ENCODE assay signal across 14 cellular contexts in the genomic region with DNA sequence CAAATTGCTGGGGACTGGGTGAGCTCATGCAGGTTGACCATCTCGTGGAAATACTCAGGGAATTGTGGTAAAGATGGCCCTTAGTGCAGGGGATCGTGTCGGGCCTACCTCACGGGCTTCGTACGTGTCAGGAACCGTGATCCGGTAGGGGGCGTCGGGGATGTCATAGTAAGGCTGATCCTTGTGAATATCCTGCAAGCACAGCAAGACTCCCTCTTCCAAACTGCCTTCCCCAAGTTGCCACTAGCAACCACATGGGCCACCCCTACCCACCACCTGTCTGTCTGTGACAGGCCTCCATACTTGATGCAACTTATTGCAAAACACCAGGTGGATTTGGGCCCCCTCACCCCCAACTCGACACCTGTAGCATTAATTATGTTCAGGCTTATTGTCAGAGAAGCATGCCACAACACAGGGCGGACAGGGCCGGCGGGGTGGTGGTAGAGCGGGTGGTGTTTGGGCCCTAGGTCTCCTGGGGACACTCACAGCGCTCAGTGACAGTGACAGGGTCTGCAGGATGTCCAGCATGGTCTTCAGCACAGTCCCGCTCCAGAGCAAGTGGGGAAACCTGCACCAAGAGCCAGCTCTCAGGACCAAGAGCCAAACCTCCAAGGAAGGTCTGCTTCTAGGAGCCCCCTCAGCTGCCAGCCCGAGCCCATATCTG. TPM values are rescaled to one million over a fixed set of nuclear protein-coding genes. Genes with fewer than 3 reads are reported as not detected.
A peak's percentile ranks its signal among the peaks of the same experiment; 100 is the strongest.
DNase-seq lines count a peak whose midpoint lies in the region; ATAC-seq and TF ChIP-seq lines count a peak whose summit lies in the region.
"Had no signal": no experiment of that assay in that cellular context is flagged by ENCODE, and none has a peak within 500 bp of the region (broad histone marks: within the 10 kb centered on the region; RNA-seq: fewer than 3 reads in every experiment).

No MANE protein-coding gene starts in this region.

- no peaks in the 10 kb centered on the region for H3K4me1 Mint-ChIP-seq in endothelial cell (ENCODE audit: unreplicated experiment)
- H3K4me1 Mint-ChIP-seq in osteocyte (ENCODE audit: unreplicated experiment): peaks cover 27% of the 10 kb centered on the region
- H3K4me1 Mint-ChIP-seq in immature natural killer cell: peaks cover 13 to 17% of the 10 kb centered on the region in 2 donors
- peaks cover 8% of the 10 kb centered on the region for H3K4me1 Mint-ChIP-seq in activated T-cell treated with anti-CD3 and anti-CD28 coated beads, Interleukin-2, amount 50 U/mL, for 4 hours (ENCODE audit: low read depth)

- H3K4me3 Mint-ChIP-seq in endothelial cell (ENCODE audit: unreplicated experiment) (no peak overlapping the region), osteocyte (ENCODE audit: unreplicated experiment) (no peak overlapping the region), immature natural killer cell (no peak overlapping the region)
- H3K4me3 Mint-ChIP-seq in activated T-cell treated with anti-CD3 and anti-CD28 coated beads, Interleukin-2, amount 50 U/mL, for 4 hours: no peak overlapping the region
- H3K4me3 Mint-ChIP-seq: activated T-cell treated with anti-CD3 and anti-CD28 coated beads, Interleukin-2, amount 50 U/mL, for 24 hours; CD4-positive, alpha-beta T cell had no signal

- POLR2A ChIA-PET in RWPE1 (lab: Yijun Ruan, JAX; ENCODE audit: low non-redundant PET): no interaction called here

- H3K27me3 Mint-ChIP-seq in endothelial cell (ENCODE audit: unreplicated experiment) (peaks cover 4% of the 10 kb centered on the region), osteocyte (ENCODE audit: unreplicated experiment) (no peaks in the 10 kb centered on the region), immature natural killer cell (ENCODE audit: low read depth in 3 of 3) (peaks cover 0 to 7% (median 3%) of the 10 kb centered on the region in 3 donors)
- no peaks in the 10 kb centered on the region for H3K27me3 Mint-ChIP-seq in activated T-cell treated with anti-CD3 and anti-CD28 coated beads, Interleukin-2, amount 50 U/mL, for 4 hours (ENCODE audit: low read depth)
- H3K27me3 Mint-ChIP-seq: activated T-cell treated with anti-CD3 and anti-CD28 coated beads, Interleukin-2, amount 50 U/mL, for 24 hours; CD4-positive, alpha-beta T cell had no signal

- TF ChIP-seq CTCF in RWPE1 (conservative IDR thresholded peaks at IDR 0.05; ENCODE audit: low read depth): no peak
- no peak for TF ChIP-seq CTCF in endothelial cell (IDR thresholded peaks at IDR 0.05; ENCODE audit: unreplicated experiment)
- peak; percentile 4 for TF ChIP-seq CTCF in osteocyte (IDR thresholded peaks at IDR 0.05)

- CTCF ChIA-PET in RWPE1 (lab: Yijun Ruan, JAX): interaction anchor here (0.6 kb wide), 1 partner anchor 10 kb away, joined by 4 read pairs; no protein-coding TSS in a partner anchor

- H3K36me3 Mint-ChIP-seq in endothelial cell (ENCODE audit: low read depth, unreplicated experiment) (peaks cover 19% of the 10 kb centered on the region), osteocyte (ENCODE audit: unreplicated experiment) (peaks cover 38% of the 10 kb centered on the region), immature natural killer cell (peaks cover 5 to 38% (median 14%) of the 10 kb centered on the region in 3 donors)
- H3K36me3 Mint-ChIP-seq in activated T-cell treated with anti-CD3 and anti-CD28 coated beads, Interleukin-2, amount 50 U/mL, for 4 hours (ENCODE audit: insufficient read depth): peaks cover 29% of the 10 kb centered on the region

- H3K9me3 Mint-ChIP-seq in endothelial cell (ENCODE audit: unreplicated experiment): no peaks in the 10 kb centered on the region
- no peaks in the 10 kb centered on the region for H3K9me3 Mint-ChIP-seq in osteocyte (ENCODE audit: unreplicated experiment)
- H3K9me3 Mint-ChIP-seq in immature natural killer cell: no peaks in the 10 kb centered on the region
- H3K9me3 Mint-ChIP-seq in activated T-cell treated with anti-CD3 and anti-CD28 coated beads, Interleukin-2, amount 50 U/mL, for 4 hours: no peaks in the 10 kb centered on the region
- H3K9me3 Mint-ChIP-seq: activated T-cell treated with anti-CD3 and anti-CD28 coated beads, Interleukin-2, amount 50 U/mL, for 24 hours; CD4-positive, alpha-beta T cell had no signal

- peak overlapping the region; percentile 49 for H3K27ac ChIP-seq in RWPE1
- H3K27ac ChIP-seq: ascending aorta, HL-60 had no signal

- H3K27ac Mint-ChIP-seq in endothelial cell (ENCODE audit: unreplicated experiment): no peak overlapping the region
- peak overlapping the region; percentile 93 for H3K27ac Mint-ChIP-seq in osteocyte (ENCODE audit: unreplicated experiment)
- H3K27ac Mint-ChIP-seq in immature natural killer cell: no peak overlapping the region
- H3K27ac Mint-ChIP-seq: CD4-positive, alpha-beta T cell had no signal

- ATAC-seq in GM21526 (IDR thresholded peaks at IDR 0.05; ENCODE audit: low FRiP score, unreplicated experiment): no peak
- ATAC-seq in activated T-cell treated with anti-CD3 and anti-CD28 coated beads, Interleukin-2, amount 50 U/mL, for 4 hours: no peak
- ATAC-seq in GM18511 (IDR thresholded peaks at IDR 0.05; ENCODE audit: unreplicated experiment): no peak

- peak; percentile 60 for DNase-seq in DMS79 (lab: John Stamatoyannopoulos, UW)
- no peak for DNase-seq in RWPE1 (ENCODE audit: low spot score)
- DNase-seq in endothelial cell (ENCODE audit: low spot score): peak; percentile 57
- DNase-seq in osteocyte (ENCODE audit: extremely low spot score, unreplicated experiment): no peak
- DNase-seq in immature natural killer cell: no peak
- no peak for DNase-seq in activated T-cell treated with anti-CD3 and anti-CD28 coated beads, Interleukin-2, amount 50 U/mL, for 4 hours

RNA-seq across cellular contexts. Expression of a gene that starts 22.6 kb away (rescaled TPM):
- total RNA-seq in endothelial cell (ENCODE audit: unreplicated experiment): 0.18 TPM
- not detected in 2 replicates for total RNA-seq in osteocyte
- polyA plus RNA-seq in immature natural killer cell: under 1 TPM in 1 of 3 donors, not detected in 2; 0.43 TPM
- under 1 TPM in 1 of 3 donors, not detected in 2; 0.15 TPM for total RNA-seq in activated T-cell treated with anti-CD3 and anti-CD28 coated beads, Interleukin-2, amount 50 U/mL, for 4 hours
- total RNA-seq: ascending aorta; CD4-positive, alpha-beta T cell; MCF 10A; renal cortical epithelial cell had no signal

Comparison
In these comparisons a context has a peak if more than half of its experiments do, and no peak if none do; other contexts are left out.
1. DNase-seq: peak in DMS79 (single experiment) and endothelial cell (single experiment); none in RWPE1 (single experiment), osteocyte (single experiment), immature natural killer cell (0 of 3) and activated T-cell treated with anti-CD3 and anti-CD28 coated beads, Interleukin-2, amount 50 U/mL, for 4 hours (single experiment).